In genomic region chr7:133746305-133746704, GRCh38 we compare ENCODE assay signal across 1 cellular context.
TF ChIP-seq lines count a peak whose summit lies in the region.

No MANE protein-coding gene starts in this region.

TF ChIP-seq in WTC11, 78 proteins besides CTCF, POLR2A, EP300 and RAD21 (continued from another document):
- no peak for TF ChIP-seq ZNF532 (CRISPR knock-in tag; IDR thresholded peaks at IDR 0.05; ENCODE audit: borderline replicate concordance)
- TF ChIP-seq ZNF232 (CRISPR knock-in tag; IDR thresholded peaks at IDR 0.05), result no peak
- TF ChIP-seq RORB (CRISPR knock-in tag; IDR thresholded peaks at IDR 0.05), result no peak
- no peak for TF ChIP-seq ARID4B (CRISPR knock-in tag; IDR thresholded peaks at IDR 0.05; ENCODE audit: borderline replicate concordance)
- TF ChIP-seq MXD4 (CRISPR knock-in tag; IDR thresholded peaks at IDR 0.05; ENCODE audit: borderline replicate concordance), result no peak
- no peak for TF ChIP-seq CBFB (CRISPR knock-in tag; IDR thresholded peaks at IDR 0.05; ENCODE audit: low read depth)
- no peak for TF ChIP-seq FOXJ3 (CRISPR knock-in tag; IDR thresholded peaks at IDR 0.05; ENCODE audit: borderline replicate concordance)
- no peak for TF ChIP-seq OVOL2 (CRISPR knock-in tag; IDR thresholded peaks at IDR 0.05; ENCODE audit: borderline replicate concordance)
- TF ChIP-seq ZNF219 (CRISPR knock-in tag; IDR thresholded peaks at IDR 0.05; ENCODE audit: borderline replicate concordance), result no peak
TF ChIP-seq in WTC11: peak in this region for 0.
